Comparison of ENCODE assay signal across 8 cellular contexts in genomic region chr12:48956279-48957140, GRCh38. TPM values are rescaled to one million over a fixed set of nuclear protein-coding genes. Genes with fewer than 3 reads are reported as not detected.
A peak's percentile ranks its signal among the peaks of the same experiment; 100 is the strongest.
DNase-seq lines count a peak whose midpoint lies in the region; ATAC-seq and TF ChIP-seq lines count a peak whose summit lies in the region.

No MANE protein-coding gene starts in this region.

- in situ Hi-C loops in Caki2 (cut with HindIII; ENCODE audit: low pct_unique_long_range_greater_than_20kb, low sequenced_read_pairs) = no loop called here

- ATAC-seq in GM21447 (IDR thresholded peaks at IDR 0.05; ENCODE audit: unreplicated experiment) = peak; percentile 30
- peak; percentile 77 for ATAC-seq in left colon

- intact Hi-C loops in left colon (cut with DNase I, micrococcal nuclease) = no loop called here

- H3K4me3 ChIP-seq in NB4 (ENCODE audit: low read depth, low read length) = peak overlapping the region; percentile 75

- TF ChIP-seq POLR2A in NB4 (IDR thresholded peaks at IDR 0.05; ENCODE audit: extremely low read depth, insufficient read length) = no peak

- TF ChIP-seq CTCF in NB4 (IDR thresholded peaks at IDR 0.05; ENCODE audit: low read depth, low read length) = no peak

- peak; percentile 99 for DNase-seq in Caki2 (ENCODE audit: low read depth)
- peak; percentile 94 for DNase-seq in NB4 (ENCODE audit: low read depth)
- peak; percentile 74 to 97 for DNase-seq in SW 1271 (lab: John Stamatoyannopoulos, UW)
- peak; percentile 41 to 95 for DNase-seq in dermis microvascular lymphatic vessel endothelial cell (ENCODE audit: low read depth in 2 of 2)
- DNase-seq in left colon = peak; percentile 80 to 92
- DNase-seq in stimulated activated CD4-positive, alpha-beta T cell treated with anti-CD3 and anti-CD28 coated beads, Interleukin-4, amount 100 ng/mL, for 24 hours = peak; percentile 20
- no peak for DNase-seq in GM19240 (ENCODE audit: insufficient read length, low spot score)

RNA-seq across cellular contexts. Expression of gene ARF3, which starts 0.8 kb away (rescaled TPM):
- total RNA-seq in Caki2 (2014; rRNA removed; shearing (Covaris generic); ENCODE audit: low replicate concordance) = 174 and 178 TPM in 2 replicates
- total RNA-seq in dermis microvascular lymphatic vessel endothelial cell (40.7 and 50.4 TPM in 2 replicates), left colon (100 to 1,000 TPM; 271 to 304 TPM)

RNA-seq across cellular contexts. Expression of gene WNT10B, which starts 15.0 kb away (rescaled TPM):
- 1.1 TPM in 1 of 2 replicates, not detected in the other for total RNA-seq in Caki2 (2014; rRNA removed; shearing (Covaris generic); ENCODE audit: low replicate concordance)
- 0.13 TPM in 2 replicates for total RNA-seq in dermis microvascular lymphatic vessel endothelial cell
- total RNA-seq in left colon = under 1 TPM; 0.15 to 0.61 TPM

RNA-seq across cellular contexts. Expression of gene WNT1, which starts 21.6 kb away (rescaled TPM):
- not detected in 2 replicates for total RNA-seq in Caki2 (2014; rRNA removed; shearing (Covaris generic); ENCODE audit: low replicate concordance)
- total RNA-seq in dermis microvascular lymphatic vessel endothelial cell = not detected in 2 replicates
- total RNA-seq in left colon = not detected

RNA-seq across cellular contexts. Expression of gene FKBP11, which starts 31.2 kb away (rescaled TPM):
- total RNA-seq in Caki2 (2014; rRNA removed; shearing (Covaris generic); ENCODE audit: low replicate concordance) = 20.0 and 31.6 TPM in 2 replicates
- total RNA-seq in dermis microvascular lymphatic vessel endothelial cell = 9.9 and 12.3 TPM in 2 replicates
- total RNA-seq in left colon = 10 to 100 TPM; 21.3 to 26.9 TPM

RNA-seq across cellular contexts. Expression of gene DDN, which starts 42.7 kb away (rescaled TPM):
- not detected in 2 replicates for total RNA-seq in Caki2 (2014; rRNA removed; shearing (Covaris generic); ENCODE audit: low replicate concordance)
- total RNA-seq in dermis microvascular lymphatic vessel endothelial cell (under 0.01 and 0.13 TPM in 2 replicates), left colon (under 1 TPM in 1 of 2 donors, not detected in 1; 0.06 TPM)
